Comparison of ENCODE assay signal across 1 cellular context in the genomic region with DNA sequence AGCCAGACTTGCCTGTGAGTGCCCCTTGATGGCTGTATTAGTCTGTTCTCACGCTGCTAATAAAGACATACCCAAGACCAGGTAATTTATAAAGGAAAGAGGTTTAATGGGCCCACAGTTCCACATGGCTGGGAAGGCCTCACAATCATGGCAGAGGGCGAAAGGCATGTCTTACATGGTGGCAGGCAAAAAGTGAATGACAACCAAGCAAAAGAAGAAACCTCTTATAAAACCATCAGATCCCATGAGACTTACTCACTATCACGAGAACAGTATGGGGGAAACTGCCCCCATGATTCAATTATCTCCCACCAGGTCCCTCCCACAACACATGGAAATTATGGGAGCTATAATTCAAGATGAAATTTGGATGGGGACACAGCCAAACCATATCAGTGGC.
TF ChIP-seq lines count a peak whose summit lies in the region.

No MANE protein-coding gene starts in this region.

TF ChIP-seq in HepG2, 621 proteins besides CTCF, POLR2A, EP300 and RAD21:
- TF ChIP-seq, protein P1, sequence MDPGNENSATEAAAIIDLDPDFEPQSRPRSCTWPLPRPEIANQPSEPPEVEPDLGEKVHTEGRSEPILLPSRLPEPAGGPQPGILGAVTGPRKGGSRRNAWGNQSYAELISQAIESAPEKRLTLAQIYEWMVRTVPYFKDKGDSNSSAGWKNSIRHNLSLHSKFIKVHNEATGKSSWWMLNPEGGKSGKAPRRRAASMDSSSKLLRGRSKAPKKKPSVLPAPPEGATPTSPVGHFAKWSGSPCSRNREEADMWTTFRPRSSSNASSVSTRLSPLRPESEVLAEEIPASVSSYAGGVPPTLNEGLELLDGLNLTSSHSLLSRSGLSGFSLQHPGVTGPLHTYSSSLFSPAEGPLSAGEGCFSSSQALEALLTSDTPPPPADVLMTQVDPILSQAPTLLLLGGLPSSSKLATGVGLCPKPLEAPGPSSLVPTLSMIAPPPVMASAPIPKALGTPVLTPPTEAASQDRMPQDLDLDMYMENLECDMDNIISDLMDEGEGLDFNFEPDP (CRISPR knock-in tag; conservative IDR thresholded peaks at IDR 0.05): 0 out of 2 replicates have a peak, but pooled peaks have one; percentile 24
